Comparison of ENCODE assay signal across 16 cellular contexts in the genomic region with DNA sequence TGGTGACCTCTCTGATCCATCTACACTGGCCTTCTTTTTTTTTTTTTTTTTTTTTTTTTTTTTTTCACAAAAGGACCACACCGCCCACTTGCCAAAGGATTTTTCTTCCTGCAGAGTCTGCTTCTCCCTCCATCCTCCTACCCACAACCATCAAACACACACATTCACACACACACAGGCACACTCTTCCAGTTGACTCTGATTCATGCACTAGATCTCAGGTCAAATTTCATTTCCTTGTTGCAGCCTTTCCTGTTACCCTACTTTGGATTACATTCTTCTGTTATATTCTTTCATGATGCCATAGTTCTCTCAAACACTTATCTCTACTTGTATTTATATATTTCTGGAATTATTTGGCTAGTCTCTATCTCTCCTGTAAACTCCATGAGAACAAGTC.
"Had no signal": no experiment of that assay in that cellular context is flagged by ENCODE, and none has a peak within 500 bp of the region (broad histone marks: within the 10 kb centered on the region; RNA-seq: fewer than 3 reads in every experiment).

No MANE protein-coding gene starts in this region.

- H3K4me1 ChIP-seq: foreskin keratinocyte, psoas muscle, upper lobe of left lung had no signal

- H3K9me3 Mint-ChIP-seq: activated CD4-positive, alpha-beta T cell treated with anti-CD3 and anti-CD28 coated beads, Interleukin-2, amount 10 ng/mL, durations not matched to agents 7 days and 5 days; activated naive CD8-positive, alpha-beta T cell treated with anti-CD3 and anti-CD28 coated beads for 36 hours; endodermal cell; stimulated activated naive CD8-positive, alpha-beta T cell treated with anti-CD3 and anti-CD28 coated beads, Interleukin-15, Interleukin-2, amounts not matched to agents 100 ng/mL and 50 ng/mL, for 24 hours; T-helper 2 cell treated with Interferon-gamma antibody and Interleukin-4, amounts not matched to agents 5 μg/mL and 100 μg/mL, for 36 hours had no signal

- H3K27me3 ChIP-seq: dorsolateral prefrontal cortex, foreskin keratinocyte had no signal

- H3K27ac ChIP-seq: dorsolateral prefrontal cortex, foreskin keratinocyte, psoas muscle, upper lobe of left lung had no signal

- H3K9me3 ChIP-seq: psoas muscle, upper lobe of left lung had no signal

- ATAC-seq: foreskin keratinocyte, psoas muscle, sciatic nerve had no signal

- H3K4me1 Mint-ChIP-seq: activated CD4-positive, alpha-beta T cell treated with anti-CD3 and anti-CD28 coated beads, Interleukin-2, amount 10 ng/mL, durations not matched to agents 7 days and 5 days; activated naive CD8-positive, alpha-beta T cell treated with anti-CD3 and anti-CD28 coated beads for 36 hours; immature natural killer cell; neural crest cell had no signal

- H3K36me3 Mint-ChIP-seq: activated naive CD8-positive, alpha-beta T cell treated with anti-CD3 and anti-CD28 coated beads for 36 hours; immature natural killer cell had no signal

- DNase-seq: activated CD4-positive, alpha-beta T cell treated with anti-CD3 and anti-CD28 coated beads, Interleukin-2, amount 10 ng/mL, durations not matched to agents 7 days and 5 days; activated CD8-positive, alpha-beta memory T cell treated with anti-CD3 and anti-CD28 coated beads, Interleukin-2, amount 50 U/mL, for 48 hours; activated naive CD8-positive, alpha-beta T cell treated with anti-CD3 and anti-CD28 coated beads for 36 hours; dorsolateral prefrontal cortex; endodermal cell; immature natural killer cell; midbrain; psoas muscle; SW 1271; upper lobe of left lung had no signal

- H3K4me3 Mint-ChIP-seq: activated CD4-positive, alpha-beta T cell treated with anti-CD3 and anti-CD28 coated beads, Interleukin-2, amount 10 ng/mL, durations not matched to agents 7 days and 5 days; activated naive CD8-positive, alpha-beta T cell treated with anti-CD3 and anti-CD28 coated beads for 36 hours; endodermal cell; immature natural killer cell; neural crest cell; stimulated activated naive CD8-positive, alpha-beta T cell treated with anti-CD3 and anti-CD28 coated beads, Interleukin-15, Interleukin-2, amounts not matched to agents 100 ng/mL and 50 ng/mL, for 24 hours; T-helper 2 cell treated with Interferon-gamma antibody and Interleukin-4, amounts not matched to agents 5 μg/mL and 100 μg/mL, for 36 hours had no signal

- H3K27ac Mint-ChIP-seq: activated CD4-positive, alpha-beta T cell treated with anti-CD3 and anti-CD28 coated beads, Interleukin-2, amount 10 ng/mL, durations not matched to agents 7 days and 5 days; activated naive CD8-positive, alpha-beta T cell treated with anti-CD3 and anti-CD28 coated beads for 36 hours; endodermal cell; immature natural killer cell; stimulated activated naive CD8-positive, alpha-beta T cell treated with anti-CD3 and anti-CD28 coated beads, Interleukin-15, Interleukin-2, amounts not matched to agents 100 ng/mL and 50 ng/mL, for 24 hours; T-helper 2 cell treated with Interferon-gamma antibody and Interleukin-4, amounts not matched to agents 5 μg/mL and 100 μg/mL, for 36 hours had no signal

- H3K4me3 ChIP-seq: dorsolateral prefrontal cortex, lung, psoas muscle, upper lobe of left lung had no signal

- H3K36me3 ChIP-seq: upper lobe of left lung had no signal

- H3K27me3 Mint-ChIP-seq: activated CD4-positive, alpha-beta T cell treated with anti-CD3 and anti-CD28 coated beads, Interleukin-2, amount 10 ng/mL, durations not matched to agents 7 days and 5 days; activated naive CD8-positive, alpha-beta T cell treated with anti-CD3 and anti-CD28 coated beads for 36 hours; stimulated activated naive CD8-positive, alpha-beta T cell treated with anti-CD3 and anti-CD28 coated beads, Interleukin-15, Interleukin-2, amounts not matched to agents 100 ng/mL and 50 ng/mL, for 24 hours had no signal
